ENCODE assay signal across 27 cellular contexts in the genomic region with DNA sequence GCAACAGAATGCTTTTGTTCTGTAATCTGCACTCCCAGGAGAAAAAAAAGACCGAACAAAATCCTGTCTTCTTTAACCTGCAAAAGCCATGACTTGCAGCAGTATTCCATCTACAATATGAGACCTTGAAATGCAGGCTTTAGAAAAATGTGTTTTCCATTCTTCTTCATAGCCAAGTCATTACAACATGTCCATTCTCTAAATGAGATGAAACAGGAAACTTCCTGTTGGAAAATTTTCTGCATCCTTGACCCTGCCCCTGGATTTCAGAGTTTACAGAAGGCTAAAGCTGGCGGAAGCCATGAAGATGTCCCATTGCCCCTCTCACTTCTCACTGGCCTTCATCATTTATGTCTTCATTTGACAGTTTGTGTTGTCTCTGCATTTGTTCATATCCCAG.
"Had no signal": no experiment of that assay in that cellular context is flagged by ENCODE, and none has a peak within 500 bp of the region (broad histone marks: within the 10 kb centered on the region; RNA-seq: fewer than 3 reads in every experiment).

No MANE protein-coding gene starts in this region.

- H3K27ac Mint-ChIP-seq: activated naive CD8-positive, alpha-beta T cell treated with anti-CD3 and anti-CD28 coated beads for 36 hours; endodermal cell; natural killer cell treated with Interleukin-12 subunit alpha and Interleukin-12 subunit beta and Interleukin-15 and Interleukin-18, amount 100 ng/mL, for 72 hours; T-helper 1 cell treated with Interleukin-12 subunit alpha and Interleukin-12 subunit beta and Interleukin-4 antibody, amounts not matched to agents 30 μg/mL and 1 μg/mL, for 36 hours had no signal

- H3K36me3 Mint-ChIP-seq: activated naive CD8-positive, alpha-beta T cell treated with anti-CD3 and anti-CD28 coated beads for 36 hours; brain; natural killer cell treated with Interleukin-12 subunit alpha and Interleukin-12 subunit beta and Interleukin-15 and Interleukin-18, amount 100 ng/mL, for 72 hours had no signal

- H3K4me3 ChIP-seq: ascending aorta, heart left ventricle, lung, mucosa of descending colon, pancreas, prostate gland, SK-N-MC, suprapubic skin, tibial artery had no signal

- DNase-seq: activated CD4-positive, alpha-beta T cell treated with anti-CD3 and anti-CD28 coated beads for 48 hours; activated CD4-positive, alpha-beta T cell treated with anti-CD3 and anti-CD28 coated beads, Interleukin-2, amount 50 U/mL, for 48 hours; activated CD8-positive, alpha-beta memory T cell treated with anti-CD3 and anti-CD28 coated beads for 24 hours; activated effector memory CD4-positive, alpha-beta T cell treated with Interleukin-2 at 50 U/mL for 16 hours; activated naive CD4-positive, alpha-beta T cell treated with Interleukin-2 at 50 U/mL for 16 hours; activated naive CD8-positive, alpha-beta T cell treated with anti-CD3 and anti-CD28 coated beads for 36 hours; central memory CD4-positive, alpha-beta T cell; endodermal cell; heart left ventricle; mucosa of descending colon; nucleus accumbens; pancreas; stimulated activated naive CD4-positive, alpha-beta T cell; T-helper 9 cell; tibial artery had no signal

- H3K27me3 Mint-ChIP-seq: brain; natural killer cell treated with Interleukin-12 subunit alpha and Interleukin-12 subunit beta and Interleukin-15 and Interleukin-18, amount 100 ng/mL, for 72 hours had no signal

- H3K4me1 ChIP-seq: pancreas, prostate gland had no signal

- H3K36me3 ChIP-seq: ascending aorta, heart left ventricle, pancreas, prostate gland, suprapubic skin, tibial artery had no signal

- H3K4me1 Mint-ChIP-seq: activated naive CD8-positive, alpha-beta T cell treated with anti-CD3 and anti-CD28 coated beads for 36 hours had no signal

- H3K27me3 ChIP-seq: ascending aorta, heart left ventricle, pancreas, suprapubic skin, tibial artery had no signal

- H3K27ac ChIP-seq: ascending aorta, heart left ventricle, pancreas, prostate gland, SK-N-MC, suprapubic skin, tibial artery, VCaP had no signal

- H3K9me3 Mint-ChIP-seq: activated naive CD8-positive, alpha-beta T cell treated with anti-CD3 and anti-CD28 coated beads for 36 hours; brain; endodermal cell; T-helper 1 cell treated with Interleukin-12 subunit alpha and Interleukin-12 subunit beta and Interleukin-4 antibody, amounts not matched to agents 30 μg/mL and 1 μg/mL, for 36 hours had no signal

- H3K4me3 Mint-ChIP-seq: activated naive CD8-positive, alpha-beta T cell treated with anti-CD3 and anti-CD28 coated beads for 36 hours; brain; endodermal cell; natural killer cell treated with Interleukin-12 subunit alpha and Interleukin-12 subunit beta and Interleukin-15 and Interleukin-18, amount 100 ng/mL, for 72 hours; T-helper 1 cell treated with Interleukin-12 subunit alpha and Interleukin-12 subunit beta and Interleukin-4 antibody, amounts not matched to agents 30 μg/mL and 1 μg/mL, for 36 hours had no signal

- ATAC-seq: activated CD4-positive, CD25-positive, alpha-beta regulatory T cell treated with anti-CD3 and anti-CD28 coated beads, Interleukin-2, amount 50 U/mL, for 24 hours; esophagus mucosa; heart left ventricle; left lobe of liver; mucosa of descending colon; natural killer cell treated with Interleukin-12 subunit alpha and Interleukin-12 subunit beta and Interleukin-15 and Interleukin-18, amount 100 ng/mL, for 72 hours; pancreas had no signal

- H3K9me3 ChIP-seq: ascending aorta, heart left ventricle, mucosa of descending colon, pancreas, prostate gland, suprapubic skin, tibial artery had no signal
